Comparison of ENCODE assay signal across 1 cellular context in genomic region chr15:50260969-50261496, GRCh38.
A peak's percentile ranks its signal among the peaks of the same experiment; 100 is the strongest.
TF ChIP-seq lines count a peak whose summit lies in the region.

No MANE protein-coding gene starts in this region.

TF ChIP-seq in K562, 482 proteins besides CTCF, POLR2A, EP300 and RAD21 (continued from another document):
- TF ChIP-seq ETS1 (conservative IDR thresholded peaks at IDR 0.05; ENCODE audit: control insufficient read depth, low read depth, low read length) (no peak), ETS2 (tag; IDR thresholded peaks at IDR 0.05; ENCODE audit: borderline replicate concordance, poor library complexity, severe bottlenecking) (no peak), CBFB (CRISPR knock-in tag; IDR thresholded peaks at IDR 0.05) (no peak), FOXO4 (CRISPR knock-in tag; IDR thresholded peaks at IDR 0.05) (no peak), HCFC1 (IDR thresholded peaks at IDR 0.05; ENCODE audit: low read depth, low read length) (no peak), XRCC4 (IDR thresholded peaks at IDR 0.05; ENCODE audit: extremely low read depth, insufficient read depth, insufficient read length) (no peak), KAT2B (IDR thresholded peaks at IDR 0.05; ENCODE audit: low read depth, low read length) (no peak), ZNF696 (CRISPR knock-in tag; conservative IDR thresholded peaks at IDR 0.05) (no peak), MYC (IDR thresholded peaks at IDR 0.05; ENCODE audit: low read depth, low read length) (peak; percentile 54; the same call in 1 of the 2 replicates), MYC (CRISPR knock-in tag; IDR thresholded peaks at IDR 0.05; ENCODE audit: borderline replicate concordance, low read depth) (no peak), ZKSCAN3 (CRISPR knock-in tag; IDR thresholded peaks at IDR 0.05) (no peak), BRD4 (IDR thresholded peaks at IDR 0.05) (no peak), DACH1 (IDR thresholded peaks at IDR 0.05; ENCODE audit: partially characterized antibody) (peak; percentile 23), NFIC (IDR thresholded peaks at IDR 0.05) (peak; percentile 79), MTF1 (CRISPR knock-in tag; IDR thresholded peaks at IDR 0.05; ENCODE audit: borderline replicate concordance) (no peak), PHB2 (IDR thresholded peaks at IDR 0.05; ENCODE audit: low read depth) (peak; percentile 91), FOSL1 (tag; conservative IDR thresholded peaks at IDR 0.05) (peak; percentile 93), ZNF766 (CRISPR knock-in tag; conservative IDR thresholded peaks at IDR 0.05) (peak; percentile 55), KLF16 (IDR thresholded peaks at IDR 0.05) (peak; percentile 95), HNRNPL (IDR thresholded peaks at IDR 0.05; ENCODE audit: low read depth, low read length) (no peak), HDAC1 (IDR thresholded peaks at IDR 0.05) (peak; percentile 12 to 86; a peak in 2 of 4 replicates), RCOR1 (IDR thresholded peaks at IDR 0.05; ENCODE audit: borderline replicate concordance in 1 of 2, low read depth in 2 of 2, low read length in 2 of 2) (peak; percentile 73 to 96), JUNB (CRISPR knock-in tag; conservative IDR thresholded peaks at IDR 0.05) (no peak), L3MBTL2 (IDR thresholded peaks at IDR 0.05) (peak; percentile 36; the same call in 1 of the 2 replicates), NR3C1 (CRISPR knock-in tag; IDR thresholded peaks at IDR 0.05) (no peak), HINFP (tag; conservative IDR thresholded peaks at IDR 0.05; ENCODE audit: low read depth) (no peak), NUFIP1 (IDR thresholded peaks at IDR 0.05; ENCODE audit: partially characterized antibody) (no peak)
- TF ChIP-seq, protein P1, sequence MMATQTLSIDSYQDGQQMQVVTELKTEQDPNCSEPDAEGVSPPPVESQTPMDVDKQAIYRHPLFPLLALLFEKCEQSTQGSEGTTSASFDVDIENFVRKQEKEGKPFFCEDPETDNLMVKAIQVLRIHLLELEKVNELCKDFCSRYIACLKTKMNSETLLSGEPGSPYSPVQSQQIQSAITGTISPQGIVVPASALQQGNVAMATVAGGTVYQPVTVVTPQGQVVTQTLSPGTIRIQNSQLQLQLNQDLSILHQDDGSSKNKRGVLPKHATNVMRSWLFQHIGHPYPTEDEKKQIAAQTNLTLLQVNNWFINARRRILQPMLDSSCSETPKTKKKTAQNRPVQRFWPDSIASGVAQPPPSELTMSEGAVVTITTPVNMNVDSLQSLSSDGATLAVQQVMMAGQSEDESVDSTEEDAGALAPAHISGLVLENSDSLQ (IDR thresholded peaks at IDR 0.05): peak; percentile 80
- TF ChIP-seq, protein P2, sequence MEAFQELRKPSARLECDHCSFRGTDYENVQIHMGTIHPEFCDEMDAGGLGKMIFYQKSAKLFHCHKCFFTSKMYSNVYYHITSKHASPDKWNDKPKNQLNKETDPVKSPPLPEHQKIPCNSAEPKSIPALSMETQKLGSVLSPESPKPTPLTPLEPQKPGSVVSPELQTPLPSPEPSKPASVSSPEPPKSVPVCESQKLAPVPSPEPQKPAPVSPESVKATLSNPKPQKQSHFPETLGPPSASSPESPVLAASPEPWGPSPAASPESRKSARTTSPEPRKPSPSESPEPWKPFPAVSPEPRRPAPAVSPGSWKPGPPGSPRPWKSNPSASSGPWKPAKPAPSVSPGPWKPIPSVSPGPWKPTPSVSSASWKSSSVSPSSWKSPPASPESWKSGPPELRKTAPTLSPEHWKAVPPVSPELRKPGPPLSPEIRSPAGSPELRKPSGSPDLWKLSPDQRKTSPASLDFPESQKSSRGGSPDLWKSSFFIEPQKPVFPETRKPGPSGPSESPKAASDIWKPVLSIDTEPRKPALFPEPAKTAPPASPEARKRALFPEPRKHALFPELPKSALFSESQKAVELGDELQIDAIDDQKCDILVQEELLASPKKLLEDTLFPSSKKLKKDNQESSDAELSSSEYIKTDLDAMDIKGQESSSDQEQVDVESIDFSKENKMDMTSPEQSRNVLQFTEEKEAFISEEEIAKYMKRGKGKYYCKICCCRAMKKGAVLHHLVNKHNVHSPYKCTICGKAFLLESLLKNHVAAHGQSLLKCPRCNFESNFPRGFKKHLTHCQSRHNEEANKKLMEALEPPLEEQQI (IDR thresholded peaks at IDR 0.05): peak; percentile 48; the same call in 1 of the 2 replicates
- TF ChIP-seq, protein P3, sequence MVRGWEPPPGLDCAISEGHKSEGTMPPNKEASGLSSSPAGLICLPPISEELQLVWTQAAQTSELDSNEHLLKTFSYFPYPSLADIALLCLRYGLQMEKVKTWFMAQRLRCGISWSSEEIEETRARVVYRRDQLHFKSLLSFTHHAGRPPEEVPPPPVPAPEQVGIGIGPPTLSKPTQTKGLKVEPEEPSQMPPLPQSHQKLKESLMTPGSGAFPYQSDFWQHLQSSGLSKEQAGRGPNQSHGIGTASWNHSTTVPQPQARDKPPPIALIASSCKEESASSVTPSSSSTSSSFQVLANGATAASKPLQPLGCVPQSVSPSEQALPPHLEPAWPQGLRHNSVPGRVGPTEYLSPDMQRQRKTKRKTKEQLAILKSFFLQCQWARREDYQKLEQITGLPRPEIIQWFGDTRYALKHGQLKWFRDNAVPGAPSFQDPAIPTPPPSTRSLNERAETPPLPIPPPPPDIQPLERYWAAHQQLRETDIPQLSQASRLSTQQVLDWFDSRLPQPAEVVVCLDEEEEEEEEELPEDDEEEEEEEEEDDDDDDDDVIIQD (CRISPR knock-in tag; IDR thresholded peaks at IDR 0.05): no peak
- TF ChIP-seq, protein P4, sequence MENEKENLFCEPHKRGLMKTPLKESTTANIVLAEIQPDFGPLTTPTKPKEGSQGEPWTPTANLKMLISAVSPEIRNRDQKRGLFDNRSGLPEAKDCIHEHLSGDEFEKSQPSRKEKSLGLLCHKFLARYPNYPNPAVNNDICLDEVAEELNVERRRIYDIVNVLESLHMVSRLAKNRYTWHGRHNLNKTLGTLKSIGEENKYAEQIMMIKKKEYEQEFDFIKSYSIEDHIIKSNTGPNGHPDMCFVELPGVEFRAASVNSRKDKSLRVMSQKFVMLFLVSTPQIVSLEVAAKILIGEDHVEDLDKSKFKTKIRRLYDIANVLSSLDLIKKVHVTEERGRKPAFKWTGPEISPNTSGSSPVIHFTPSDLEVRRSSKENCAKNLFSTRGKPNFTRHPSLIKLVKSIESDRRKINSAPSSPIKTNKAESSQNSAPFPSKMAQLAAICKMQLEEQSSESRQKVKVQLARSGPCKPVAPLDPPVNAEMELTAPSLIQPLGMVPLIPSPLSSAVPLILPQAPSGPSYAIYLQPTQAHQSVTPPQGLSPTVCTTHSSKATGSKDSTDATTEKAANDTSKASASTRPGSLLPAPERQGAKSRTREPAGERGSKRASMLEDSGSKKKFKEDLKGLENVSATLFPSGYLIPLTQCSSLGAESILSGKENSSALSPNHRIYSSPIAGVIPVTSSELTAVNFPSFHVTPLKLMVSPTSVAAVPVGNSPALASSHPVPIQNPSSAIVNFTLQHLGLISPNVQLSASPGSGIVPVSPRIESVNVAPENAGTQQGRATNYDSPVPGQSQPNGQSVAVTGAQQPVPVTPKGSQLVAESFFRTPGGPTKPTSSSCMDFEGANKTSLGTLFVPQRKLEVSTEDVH (IDR thresholded peaks at IDR 0.05; ENCODE audit: low read depth, partially characterized antibody): peak; percentile 31
